12 cellular contexts compared by ENCODE assay signal in genomic region chr18:2597639-2598038, GRCh38. TPM values are rescaled to one million over a fixed set of nuclear protein-coding genes. Genes with fewer than 3 reads are reported as not detected.
A peak's percentile ranks its signal among the peaks of the same experiment; 100 is the strongest.
DNase-seq lines count a peak whose midpoint lies in the region; ATAC-seq and TF ChIP-seq lines count a peak whose summit lies in the region.
"Had no signal": no experiment of that assay in that cellular context is flagged by ENCODE, and none has a peak within 500 bp of the region (broad histone marks: within the 10 kb centered on the region; RNA-seq: fewer than 3 reads in every experiment).

No MANE protein-coding gene starts in this region.

- CTCF ChIA-PET in activated naive CD4-positive, alpha-beta T cell treated with anti-CD3 and anti-CD28 coated beads for 36 hours (lab: Charles Lee) = no interaction called here
- CTCF ChIA-PET in CD8-positive, alpha-beta T cell (lab: Charles Lee) = no interaction called here

- peaks cover 42% of the 10 kb centered on the region for H3K4me1 ChIP-seq in CD8-positive, alpha-beta T cell (ENCODE audit: insufficient read depth, low read length)
- no peaks in the 10 kb centered on the region for H3K4me1 ChIP-seq in tibial nerve

- no peak for TF ChIP-seq CTCF in CD8-positive, alpha-beta T cell (IDR thresholded peaks at IDR 0.05)
- TF ChIP-seq CTCF in tibial nerve (IDR thresholded peaks at IDR 0.05) = no peak

- no peak for DNase-seq in activated naive CD4-positive, alpha-beta T cell treated with anti-CD3 and anti-CD28 coated beads for 36 hours
- DNase-seq in activated naive CD4-positive, alpha-beta T cell treated with Interleukin-2 at 50 U/mL for 16 hours = no peak
- DNase-seq in CD8-positive, alpha-beta T cell = peak in 2 of 7 experiments; percentile 20 to 34
- no peak for DNase-seq in T-helper 2 cell treated with Interferon-gamma antibody and Interleukin-4, amounts not matched to agents 5 μg/mL and 100 μg/mL, for 36 hours (ENCODE audit: low spot score)
- peak in 7 of 10 donors; percentile 1 to 58 (median 23) for DNase-seq in naive thymus-derived CD8-positive, alpha-beta T cell
- no peak for DNase-seq in tibial nerve (ENCODE audit: low spot score in 2 of 2)
- DNase-seq: ACHN, KG1, NCI-H1048, NCI-H2227 treated with DMSO at 0.1 percent for 48 hours, NCI-H526 treated with DMSO at 0.1 percent for 48 hours had no signal

- peaks cover 46% of the 10 kb centered on the region for H3K4me1 Mint-ChIP-seq in activated naive CD4-positive, alpha-beta T cell treated with anti-CD3 and anti-CD28 coated beads for 36 hours (ENCODE audit: low read depth)
- H3K4me1 Mint-ChIP-seq in CD8-positive, alpha-beta T cell (ENCODE audit: low read depth) = peaks cover 47% of the 10 kb centered on the region
- peaks cover 19% of the 10 kb centered on the region for H3K4me1 Mint-ChIP-seq in T-helper 2 cell treated with Interferon-gamma antibody and Interleukin-4, amounts not matched to agents 5 μg/mL and 100 μg/mL, for 36 hours (ENCODE audit: low read depth)
- H3K4me1 Mint-ChIP-seq in naive thymus-derived CD8-positive, alpha-beta T cell = peaks cover 16 to 51% (median 44%) of the 10 kb centered on the region in 4 donors

- peaks cover 55% of the 10 kb centered on the region for H3K36me3 Mint-ChIP-seq in activated naive CD4-positive, alpha-beta T cell treated with anti-CD3 and anti-CD28 coated beads for 36 hours (ENCODE audit: low read depth)
- peaks cover 4% of the 10 kb centered on the region for H3K36me3 Mint-ChIP-seq in CD8-positive, alpha-beta T cell
- H3K36me3 Mint-ChIP-seq in T-helper 2 cell treated with Interferon-gamma antibody and Interleukin-4, amounts not matched to agents 5 μg/mL and 100 μg/mL, for 36 hours (ENCODE audit: low read depth) = peaks cover 71% of the 10 kb centered on the region
- H3K36me3 Mint-ChIP-seq in naive thymus-derived CD8-positive, alpha-beta T cell = peaks cover 0 to 4% (median 4%) of the 10 kb centered on the region in 3 donors

- intact Hi-C loops in activated naive CD4-positive, alpha-beta T cell treated with anti-CD3 and anti-CD28 coated beads for 36 hours (cut with micrococcal nuclease) = no loop called here
- intact Hi-C loops in CD8-positive, alpha-beta T cell (cut with DNase I, micrococcal nuclease) = no loop called here

- no peaks in the 10 kb centered on the region for H3K27me3 Mint-ChIP-seq in activated naive CD4-positive, alpha-beta T cell treated with anti-CD3 and anti-CD28 coated beads for 36 hours (ENCODE audit: low read depth)
- H3K27me3 Mint-ChIP-seq in CD8-positive, alpha-beta T cell (ENCODE audit: low read depth) = no peaks in the 10 kb centered on the region
- H3K27me3 Mint-ChIP-seq in T-helper 2 cell treated with Interferon-gamma antibody and Interleukin-4, amounts not matched to agents 5 μg/mL and 100 μg/mL, for 36 hours (ENCODE audit: low read depth) = no peaks in the 10 kb centered on the region
- no peaks in the 10 kb centered on the region for H3K27me3 Mint-ChIP-seq in naive thymus-derived CD8-positive, alpha-beta T cell

- TF ChIP-seq POLR2A in tibial nerve (IDR thresholded peaks at IDR 0.05) = no peak

- no peaks in the 10 kb centered on the region for H3K27me3 ChIP-seq in CD8-positive, alpha-beta T cell (ENCODE audit: insufficient read depth, low read length)
- no peaks in the 10 kb centered on the region for H3K27me3 ChIP-seq in tibial nerve

- peak overlapping the region; percentile 29 for H3K27ac Mint-ChIP-seq in activated naive CD4-positive, alpha-beta T cell treated with anti-CD3 and anti-CD28 coated beads for 36 hours
- H3K27ac Mint-ChIP-seq in CD8-positive, alpha-beta T cell = peak overlapping the region; percentile 66
- H3K27ac Mint-ChIP-seq in T-helper 2 cell treated with Interferon-gamma antibody and Interleukin-4, amounts not matched to agents 5 μg/mL and 100 μg/mL, for 36 hours = peak overlapping the region; percentile 73
- H3K27ac Mint-ChIP-seq in naive thymus-derived CD8-positive, alpha-beta T cell = peak overlapping the region; percentile 16 to 89 (median 74)

- no peaks in the 10 kb centered on the region for H3K36me3 ChIP-seq in CD8-positive, alpha-beta T cell (ENCODE audit: insufficient read depth, low read length)
- H3K36me3 ChIP-seq in tibial nerve = no peaks in the 10 kb centered on the region

- no peak overlapping the region for H3K4me3 ChIP-seq in CD8-positive, alpha-beta T cell (ENCODE audit: low read depth, low read length)
- no peak overlapping the region for H3K4me3 ChIP-seq in tibial nerve

- H3K27ac ChIP-seq in CD8-positive, alpha-beta T cell (ENCODE audit: low read depth, low read length) = no peak overlapping the region
- H3K27ac ChIP-seq in tibial nerve = no peak overlapping the region

- POLR2A ChIA-PET in CD8-positive, alpha-beta T cell (lab: Charles Lee) = interaction anchor here (0.6 kb wide), 1 partner anchor 48 kb away, joined by 3 read pairs; no protein-coding TSS in a partner anchor
- POLR2A ChIA-PET in naive thymus-derived CD8-positive, alpha-beta T cell (lab: Charles Lee) = interaction anchor here (1.0 to 1.7 kb wide), 2 partner anchors 9 to 58 kb away, joined by 5 to 9 read pairs; partner anchors contain the start of gene SMCHD1

- no peaks in the 10 kb centered on the region for H3K9me3 ChIP-seq in CD8-positive, alpha-beta T cell (ENCODE audit: low read length)
- no peaks in the 10 kb centered on the region for H3K9me3 ChIP-seq in tibial nerve

- WGBS in tibial nerve, 2 donors = 91 to 93% methylated on average over 5 of the region's 5 CpGs

- H3K4me3 Mint-ChIP-seq in activated naive CD4-positive, alpha-beta T cell treated with anti-CD3 and anti-CD28 coated beads for 36 hours = no peak overlapping the region
- peak overlapping the region; percentile 2 for H3K4me3 Mint-ChIP-seq in CD8-positive, alpha-beta T cell
- H3K4me3 Mint-ChIP-seq in T-helper 2 cell treated with Interferon-gamma antibody and Interleukin-4, amounts not matched to agents 5 μg/mL and 100 μg/mL, for 36 hours = no peak overlapping the region
- peak overlapping the region in 8 of 10 donors; percentile 0 to 55 (median 42) for H3K4me3 Mint-ChIP-seq in naive thymus-derived CD8-positive, alpha-beta T cell

- TF ChIP-seq EP300 in tibial nerve (IDR thresholded peaks at IDR 0.05) = no peak

- H3K9me3 Mint-ChIP-seq in activated naive CD4-positive, alpha-beta T cell treated with anti-CD3 and anti-CD28 coated beads for 36 hours = peaks cover 3% of the 10 kb centered on the region
- peaks cover 3% of the 10 kb centered on the region for H3K9me3 Mint-ChIP-seq in CD8-positive, alpha-beta T cell
- peaks cover 5% of the 10 kb centered on the region for H3K9me3 Mint-ChIP-seq in T-helper 2 cell treated with Interferon-gamma antibody and Interleukin-4, amounts not matched to agents 5 μg/mL and 100 μg/mL, for 36 hours
- peaks cover 0 to 8% (median 0%) of the 10 kb centered on the region in 9 donors for H3K9me3 Mint-ChIP-seq in naive thymus-derived CD8-positive, alpha-beta T cell

- peak; percentile 70 for ATAC-seq in CD8-positive, alpha-beta T cell
- peak; percentile 92 to 93 for ATAC-seq in naive thymus-derived CD8-positive, alpha-beta T cell
- ATAC-seq in HG02678 (IDR thresholded peaks at IDR 0.05; ENCODE audit: unreplicated experiment) = no peak

RNA-seq across cellular contexts. Expression of gene NDC80, which starts 26.3 kb away (rescaled TPM):
- 100 to 1,000 TPM in 1 of 2 experiments, 10 to 100 TPM in 1; 96.8 to 108 TPM for total RNA-seq in activated naive CD4-positive, alpha-beta T cell treated with anti-CD3 and anti-CD28 coated beads for 36 hours
- 1 to 10 TPM; 5.6 to 7.1 TPM for total RNA-seq in CD8-positive, alpha-beta T cell
- 1 to 10 TPM; 3.2 to 3.3 TPM for total RNA-seq in naive thymus-derived CD8-positive, alpha-beta T cell
- 1 to 10 TPM; 1.7 to 2.9 (median 1.9) TPM for polyA plus RNA-seq in naive thymus-derived CD8-positive, alpha-beta T cell
- 1 to 10 TPM in 3 of 4 donors, under 1 TPM in 1; 0.63 to 3.7 (median 1.4) TPM for total RNA-seq in tibial nerve

RNA-seq across cellular contexts. Expression of gene METTL4, which starts 26.3 kb away (rescaled TPM):
- 10 to 100 TPM; 19.4 to 20.6 TPM for total RNA-seq in activated naive CD4-positive, alpha-beta T cell treated with anti-CD3 and anti-CD28 coated beads for 36 hours
- 1 to 10 TPM; 4.8 to 5.4 TPM for total RNA-seq in CD8-positive, alpha-beta T cell
- 10 to 100 TPM; 40.6 to 41.6 TPM for total RNA-seq in naive thymus-derived CD8-positive, alpha-beta T cell
- polyA plus RNA-seq in naive thymus-derived CD8-positive, alpha-beta T cell = 10 to 100 TPM; 14.7 to 17.5 (median 16.9) TPM
- 10 to 100 TPM in 2 of 4 donors, 1 to 10 TPM in 2; 6.9 to 11.5 (median 9.2) TPM for total RNA-seq in tibial nerve

RNA-seq across cellular contexts. Expression of gene SMCHD1, which starts 57.9 kb away (rescaled TPM):
- 10 to 100 TPM; 91.3 to 91.5 TPM for total RNA-seq in activated naive CD4-positive, alpha-beta T cell treated with anti-CD3 and anti-CD28 coated beads for 36 hours
- total RNA-seq in CD8-positive, alpha-beta T cell = 100 to 1,000 TPM; 305 to 306 TPM
- total RNA-seq in naive thymus-derived CD8-positive, alpha-beta T cell = 100 to 1,000 TPM; 208 to 215 TPM
- polyA plus RNA-seq in naive thymus-derived CD8-positive, alpha-beta T cell = 10 to 100 TPM; 27.7 to 33.7 (median 29.4) TPM
- 10 to 100 TPM; 59.8 to 96.5 (median 73.6) TPM for total RNA-seq in tibial nerve

Comparison
In these comparisons a context has a peak if more than half of its experiments do, and no peak if none do; other contexts are left out.
1. DNase-seq: peak in naive thymus-derived CD8-positive, alpha-beta T cell (7 of 10); none in activated naive CD4-positive, alpha-beta T cell treated with anti-CD3 and anti-CD28 coated beads for 36 hours (single experiment), activated naive CD4-positive, alpha-beta T cell treated with Interleukin-2 at 50 U/mL for 16 hours (single experiment), T-helper 2 cell treated with Interferon-gamma antibody and Interleukin-4, amounts not matched to agents 5 μg/mL and 100 μg/mL, for 36 hours (single experiment) and tibial nerve (0 of 2).
2. H3K4me3 Mint-ChIP-seq: peak in CD8-positive, alpha-beta T cell (single experiment) and naive thymus-derived CD8-positive, alpha-beta T cell (8 of 10); none in activated naive CD4-positive, alpha-beta T cell treated with anti-CD3 and anti-CD28 coated beads for 36 hours (single experiment) and T-helper 2 cell treated with Interferon-gamma antibody and Interleukin-4, amounts not matched to agents 5 μg/mL and 100 μg/mL, for 36 hours (single experiment).
3. RNA of gene NDC80, which starts 26.3 kb away (total RNA-seq): 96.8 to 108 TPM in activated naive CD4-positive, alpha-beta T cell treated with anti-CD3 and anti-CD28 coated beads for 36 hours; 5.6 to 7.1 TPM in CD8-positive, alpha-beta T cell, 3.2 to 3.3 TPM in naive thymus-derived CD8-positive, alpha-beta T cell and 0.63 to 3.7 TPM in tibial nerve; every median in the first group is over 10 times any median in the second.
4. Peak in every context shown above with its lines, with median percentiles within 50 percentile points of each other: H3K27ac Mint-ChIP-seq.